In genomic region chrX:40267334-40268118, GRCh38 we compare ENCODE assay signal across 7 cellular contexts.
DNase-seq lines count a peak whose midpoint lies in the region; ATAC-seq and TF ChIP-seq lines count a peak whose summit lies in the region.

No MANE protein-coding gene starts in this region.

- H3K27me3 ChIP-seq in fibroblast of lung (ENCODE audit: control insufficient read depth, insufficient read depth, low read length) (no peaks in the 10 kb centered on the region), rectal smooth muscle tissue (ENCODE audit: control insufficient read depth, insufficient read depth, low read length) (no peaks in the 10 kb centered on the region)

- H3K9me3 ChIP-seq in fibroblast of lung (ENCODE audit: control insufficient read depth, insufficient read depth, low read depth, low read length) = no peaks in the 10 kb centered on the region

- H3K79me2 ChIP-seq in fibroblast of lung (ENCODE audit: control insufficient read depth, insufficient read depth, low read length) = no peaks in the 10 kb centered on the region

- DNase-seq in RPMI7951 (ENCODE audit: low read depth) = peak; percentile 65
- DNase-seq in fibroblast of lung (ENCODE audit: low read depth in 2 of 2) = no peak
- no peak for DNase-seq in NCI-H1436 (lab: John Stamatoyannopoulos, UW)

- no peak for TF ChIP-seq CTCF in fibroblast of lung (conservative IDR thresholded peaks at IDR 0.05 in 1 of 2, IDR thresholded peaks at IDR 0.05 in 1 of 2; ENCODE audit: low read depth in 1 of 2, low read length in 2 of 2)

- H3K4me1 ChIP-seq in fibroblast of lung (ENCODE audit: control insufficient read depth, extremely low read depth, insufficient read depth, low read length) (peaks cover 10% of the 10 kb centered on the region), rectal smooth muscle tissue (ENCODE audit: control insufficient read depth, insufficient read depth, low read length) (peaks cover 2% of the 10 kb centered on the region)

- H3K9ac ChIP-seq in fibroblast of lung (ENCODE audit: insufficient read depth, low read length) (peak overlapping the region; percentile 46), rectal smooth muscle tissue (ENCODE audit: low read length) (peak overlapping the region; percentile 49)

- H3K36me3 ChIP-seq in fibroblast of lung (ENCODE audit: control insufficient read depth, insufficient read depth, low read length) = no peaks in the 10 kb centered on the region
- H3K36me3 ChIP-seq in rectal smooth muscle tissue (ENCODE audit: control insufficient read depth, insufficient read depth, low read length) = no peaks in the 10 kb centered on the region

- H3K27ac ChIP-seq in fibroblast of lung (ENCODE audit: insufficient read depth, low read length) (peak overlapping the region; percentile 27), rectal smooth muscle tissue (ENCODE audit: low read depth, low read length) (peak overlapping the region; percentile 66)

- H3K4me2 ChIP-seq in fibroblast of lung (ENCODE audit: extremely low read depth, insufficient read depth, low read length) = peak overlapping the region; percentile 44

- H3K4me3 ChIP-seq in fibroblast of lung (replicated peaks in 1 of 4; ENCODE audit: control extremely low read depth in 1 of 4, insufficient read depth in 1 of 4, low read depth in 3 of 4, low read length in 4 of 4) = peak overlapping the region in 3 of 4 experiments; percentile 14 to 54 (median 41)
- peak overlapping the region; percentile 70 for H3K4me3 ChIP-seq in rectal smooth muscle tissue (ENCODE audit: low read length)

- ATAC-seq in GM19351 (IDR thresholded peaks at IDR 0.05; ENCODE audit: unreplicated experiment) (peak; percentile 55), HG03039 (IDR thresholded peaks at IDR 0.05; ENCODE audit: unreplicated experiment) (no peak), GM21717 (IDR thresholded peaks at IDR 0.05; ENCODE audit: unreplicated experiment) (no peak)

- H4K20me1 ChIP-seq in fibroblast of lung (ENCODE audit: control insufficient read depth, extremely low read depth, insufficient read depth, low read length) = no peaks in the 10 kb centered on the region

- peak overlapping the region; percentile 68 for H2AFZ ChIP-seq in fibroblast of lung (ENCODE audit: low read length)
